In genomic region chr7:104240400-104240799, GRCh38 we compare ENCODE assay signal across 22 cellular contexts. TPM values are rescaled to one million over a fixed set of nuclear protein-coding genes. Genes with fewer than 3 reads are reported as not detected.
DNase-seq lines count a peak whose midpoint lies in the region; TF ChIP-seq lines count a peak whose summit lies in the region.
"Had no signal": no experiment of that assay in that cellular context is flagged by ENCODE, and none has a peak within 500 bp of the region (broad histone marks: within the 10 kb centered on the region; RNA-seq: fewer than 3 reads in every experiment).

No MANE protein-coding gene starts in this region.

- H3K4me3 ChIP-seq in SJCRH30 (no peak overlapping the region), endodermal cell (ENCODE audit: low read length) (no peak overlapping the region)
- H3K4me3 ChIP-seq: GM12878, MG63, smooth muscle cell, thoracic aorta had no signal

- H3K4me3 Mint-ChIP-seq in endodermal cell: no peak overlapping the region
- no peak overlapping the region for H3K4me3 Mint-ChIP-seq in activated CD4-positive, alpha-beta memory T cell treated with anti-CD3 and anti-CD28 coated beads, Interleukin-2, amount 10 ng/mL, durations not matched to agents 7 days and 5 days
- H3K4me3 Mint-ChIP-seq: activated T-cell treated with anti-CD3 and anti-CD28 coated beads, Interleukin-2, amount 50 U/mL, for 4 hours had no signal

- POLR2A ChIA-PET in activated CD4-positive, alpha-beta memory T cell treated with anti-CD3 and anti-CD28 coated beads, Interleukin-2, amount 10 ng/mL, durations not matched to agents 7 days and 5 days (lab: Charles Lee): interaction anchor here (0.9 kb wide), 1 partner anchor 9 kb away, joined by 3 read pairs; no protein-coding TSS in a partner anchor

- H3K9me3 ChIP-seq in SJCRH30 (replicated peaks) (peaks cover 12% of the 10 kb centered on the region), endodermal cell (ENCODE audit: control insufficient read depth, low read length) (no peaks in the 10 kb centered on the region)
- H3K9me3 ChIP-seq: MG63, thoracic aorta had no signal

- CTCF ChIA-PET in activated CD4-positive, alpha-beta memory T cell treated with anti-CD3 and anti-CD28 coated beads, Interleukin-2, amount 10 ng/mL, durations not matched to agents 7 days and 5 days (lab: Charles Lee): interaction anchor here (3.0 kb wide), 1 partner anchor 10 kb away, joined by 23 read pairs; no protein-coding TSS in a partner anchor

- no peaks in the 10 kb centered on the region for H3K27me3 ChIP-seq in SJCRH30
- H3K27me3 ChIP-seq in endodermal cell (ENCODE audit: control insufficient read depth, insufficient read depth, low read length, poor library complexity, severe bottlenecking): peaks cover 18% of the 10 kb centered on the region
- H3K27me3 ChIP-seq: MG63 had no signal

- H3K27me3 Mint-ChIP-seq in endodermal cell (ENCODE audit: insufficient read depth): peaks cover 14% of the 10 kb centered on the region
- H3K27me3 Mint-ChIP-seq in activated CD4-positive, alpha-beta memory T cell treated with anti-CD3 and anti-CD28 coated beads, Interleukin-2, amount 10 ng/mL, durations not matched to agents 7 days and 5 days: peaks cover 16% of the 10 kb centered on the region

- no peaks in the 10 kb centered on the region for H3K4me1 Mint-ChIP-seq in endodermal cell
- no peaks in the 10 kb centered on the region for H3K4me1 Mint-ChIP-seq in activated CD4-positive, alpha-beta memory T cell treated with anti-CD3 and anti-CD28 coated beads, Interleukin-2, amount 10 ng/mL, durations not matched to agents 7 days and 5 days

- DNase-seq in DMS53 treated with DMSO at 0.1 percent for 48 hours (lab: John Stamatoyannopoulos, UW; ENCODE audit: unreplicated experiment) (peak; percentile 66), NCI-H1105 (lab: John Stamatoyannopoulos, UW) (peak; percentile 92), NCI-H2227 (lab: John Stamatoyannopoulos, UW; ENCODE audit: unreplicated experiment) (peak; percentile 77), SJCRH30 (peak; percentile 19 to 31), UCSD-AML1 (lab: John Stamatoyannopoulos, UW; ENCODE audit: unreplicated experiment) (no peak), endodermal cell (no peak)
- DNase-seq in activated CD8-positive, alpha-beta memory T cell treated with anti-CD3 and anti-CD28 coated beads for 24 hours: no peak
- no peak for DNase-seq in activated CD4-positive, alpha-beta memory T cell treated with anti-CD3 and anti-CD28 coated beads, Interleukin-2, amount 10 ng/mL, durations not matched to agents 7 days and 5 days
- DNase-seq: activated CD4-positive, alpha-beta T cell treated with anti-CD3 and anti-CD28 coated beads for 1 hour; activated naive CD4-positive, alpha-beta T cell treated with anti-CD3 and anti-CD28 coated beads, Interleukin-2, amount 50 U/mL, for 16 hours; activated T-cell treated with anti-CD3 and anti-CD28 coated beads, Interleukin-2, amount 50 U/mL, for 4 hours; Calu3; head of caudate nucleus; mesendoderm; MG63; occipital lobe; stimulated activated CD4-positive, alpha-beta T cell treated with anti-CD3 and anti-CD28 coated beads, Interleukin-4, amount 100 ng/mL, for 1 hour; stimulated activated naive CD4-positive, alpha-beta T cell had no signal

- H3K36me3 ChIP-seq in SJCRH30: no peaks in the 10 kb centered on the region
- no peaks in the 10 kb centered on the region for H3K36me3 ChIP-seq in endodermal cell (ENCODE audit: control insufficient read depth, insufficient read depth, low read length)
- H3K36me3 ChIP-seq: MG63, thoracic aorta had no signal

- no peak overlapping the region for H3K9ac ChIP-seq in endodermal cell (ENCODE audit: extremely low read depth, low read length, poor library complexity, severe bottlenecking)

- TF ChIP-seq CTCF in endodermal cell (conservative IDR thresholded peaks at IDR 0.05): no peak

- H3K27ac Mint-ChIP-seq in endodermal cell: no peak overlapping the region
- no peak overlapping the region for H3K27ac Mint-ChIP-seq in activated CD4-positive, alpha-beta memory T cell treated with anti-CD3 and anti-CD28 coated beads, Interleukin-2, amount 10 ng/mL, durations not matched to agents 7 days and 5 days

- H3K36me3 Mint-ChIP-seq in endodermal cell (ENCODE audit: low read depth): no peaks in the 10 kb centered on the region
- H3K36me3 Mint-ChIP-seq in activated CD4-positive, alpha-beta memory T cell treated with anti-CD3 and anti-CD28 coated beads, Interleukin-2, amount 10 ng/mL, durations not matched to agents 7 days and 5 days (ENCODE audit: low read depth): no peaks in the 10 kb centered on the region

- H3K27ac ChIP-seq in SJCRH30 (no peak overlapping the region), endodermal cell (ENCODE audit: low read depth, low read length) (no peak overlapping the region)
- H3K27ac ChIP-seq: C4-2B, thoracic aorta had no signal

- H3K9me3 Mint-ChIP-seq in endodermal cell: no peaks in the 10 kb centered on the region
- H3K9me3 Mint-ChIP-seq in activated CD4-positive, alpha-beta memory T cell treated with anti-CD3 and anti-CD28 coated beads, Interleukin-2, amount 10 ng/mL, durations not matched to agents 7 days and 5 days: no peaks in the 10 kb centered on the region
- H3K9me3 Mint-ChIP-seq: activated T-cell treated with anti-CD3 and anti-CD28 coated beads, Interleukin-2, amount 50 U/mL, for 4 hours had no signal

- peaks cover 9% of the 10 kb centered on the region; the same call in 1 of the 2 replicates for H3K4me1 ChIP-seq in SJCRH30
- no peaks in the 10 kb centered on the region for H3K4me1 ChIP-seq in endodermal cell (ENCODE audit: control insufficient read depth, insufficient read depth, low read length)

- WGBS in endodermal cell (ENCODE audit: insufficient coverage in 1 of 2, insufficient read length in 1 of 2), 2 experiments: 80 to 91% methylated on average over 5 of the region's 5 CpGs

RNA-seq across cellular contexts. Expression of gene ORC5, which starts 32.6 kb away (rescaled TPM):
- total RNA-seq in SJCRH30 (2014; rRNA removed; shearing (Covaris generic)): 55.5 and 77.1 TPM in 2 replicates
- 10 to 100 TPM; 22.5 to 22.7 TPM for total RNA-seq in endodermal cell
- polyA plus RNA-seq in endodermal cell (2013, experiment 1 of 2): 22.2 TPM
- 21.7 TPM for polyA plus RNA-seq in endodermal cell (2013, experiment 2 of 2)
- total RNA-seq in activated CD4-positive, alpha-beta memory T cell treated with anti-CD3 and anti-CD28 coated beads, Interleukin-2, amount 10 ng/mL, durations not matched to agents 7 days and 5 days: 10 to 100 TPM; 20.0 to 21.2 TPM

Comparison
In these comparisons a context has a peak if more than half of its experiments do, and no peak if none do; other contexts are left out.
1. DNase-seq: peak in DMS53 treated with DMSO at 0.1 percent for 48 hours (single experiment), NCI-H1105 (single experiment), NCI-H2227 (single experiment) and SJCRH30 (2 of 2); none in UCSD-AML1 (single experiment), endodermal cell (single experiment), activated CD8-positive, alpha-beta memory T cell treated with anti-CD3 and anti-CD28 coated beads for 24 hours (single experiment) and activated CD4-positive, alpha-beta memory T cell treated with anti-CD3 and anti-CD28 coated beads, Interleukin-2, amount 10 ng/mL, durations not matched to agents 7 days and 5 days (single experiment).